Comparison of ENCODE assay signal across 8 cellular contexts in genomic region chr7:44880317-44881018, GRCh38. TPM values are rescaled to one million over a fixed set of nuclear protein-coding genes. Genes with fewer than 3 reads are reported as not detected.
DNase-seq lines count a peak whose midpoint lies in the region; ATAC-seq and TF ChIP-seq lines count a peak whose summit lies in the region.

No MANE protein-coding gene starts in this region.

- in situ Hi-C loops in GM23248 (cut with MboI) = no loop called here

- H3K9me2 ChIP-seq in GM23248 (ENCODE audit: insufficient read depth) = no peaks in the 10 kb centered on the region

- DNase-seq in AG04450 (ENCODE audit: low read depth, low spot score) (no peak), GM23248 (no peak), lower leg skin (ENCODE audit: low spot score in 2 of 2) (no peak), NCI-H2171 (lab: John Stamatoyannopoulos, UW) (no peak)
- DNase-seq in activated T-helper 2 cell treated with anti-CD3 and anti-CD28 coated beads, Interferon-gamma antibody, Interleukin-2, Interleukin-4, amounts not matched to agents 10 μg/mL and 5 μg/mL and 100 μg/mL, durations not matched to agents 14 hours and 24 hours and 36 hours (ENCODE audit: low spot score) = no peak

- H3K9ac ChIP-seq in GM23248 = peak overlapping the region; percentile 24
- peak overlapping the region; percentile 12 for H3K9ac ChIP-seq in muscle layer of colon (ENCODE audit: low read length)

- TF ChIP-seq CTCF in AG04450 (IDR thresholded peaks at IDR 0.05; ENCODE audit: low read depth, low read length) (no peak), lower leg skin (IDR thresholded peaks at IDR 0.05) (no peak)

- no peak for TF ChIP-seq POLR2A in lower leg skin (IDR thresholded peaks at IDR 0.05)

- H3K4me3 ChIP-seq in AG04450 (ENCODE audit: low read depth, low read length) (peak overlapping the region; percentile 79), GM23248 (peak overlapping the region; percentile 86), muscle layer of colon (ENCODE audit: low read depth in 1 of 2, low read length in 2 of 2) (peak overlapping the region in 1 of 2 donors; percentile 32), lower leg skin (ENCODE audit: low read depth, poor library complexity, severe bottlenecking) (no peak overlapping the region)

- H3K4me1 ChIP-seq in GM23248 (ENCODE audit: insufficient read depth) (peaks cover 38% of the 10 kb centered on the region), muscle layer of colon (ENCODE audit: insufficient read depth, low read length) (peaks cover 60% of the 10 kb centered on the region)

- H2AFZ ChIP-seq in GM23248 = no peak overlapping the region

- peak overlapping the region; percentile 87 for H3K4me2 ChIP-seq in GM23248 (ENCODE audit: unreplicated experiment)

- H3K79me2 ChIP-seq in GM23248 (ENCODE audit: insufficient read depth) = peaks cover 71% of the 10 kb centered on the region

- POLR2A ChIA-PET in AG04450 (lab: Yijun Ruan, JAX) = interaction anchor here (1.0 kb wide), 1 partner anchor 13 kb away, joined by 11 read pairs; no protein-coding TSS in a partner anchor

- peaks cover 11% of the 10 kb centered on the region; the same call in 1 of the 2 replicates for H4K20me1 ChIP-seq in GM23248 (ENCODE audit: insufficient read depth)

- ATAC-seq in HG02798 (IDR thresholded peaks at IDR 0.05; ENCODE audit: poor library complexity, unreplicated experiment) (no peak), GM21367 (IDR thresholded peaks at IDR 0.05; ENCODE audit: unreplicated experiment) (no peak)

- no peaks in the 10 kb centered on the region for H3K9me3 Mint-ChIP-seq in activated T-helper 2 cell treated with anti-CD3 and anti-CD28 coated beads, Interferon-gamma antibody, Interleukin-2, Interleukin-4, amounts not matched to agents 10 μg/mL and 5 μg/mL and 100 μg/mL, durations not matched to agents 14 hours and 24 hours and 36 hours

- H3K4me1 Mint-ChIP-seq in activated T-helper 2 cell treated with anti-CD3 and anti-CD28 coated beads, Interferon-gamma antibody, Interleukin-2, Interleukin-4, amounts not matched to agents 10 μg/mL and 5 μg/mL and 100 μg/mL, durations not matched to agents 14 hours and 24 hours and 36 hours (ENCODE audit: low read depth) = peaks cover 42% of the 10 kb centered on the region

- no peaks in the 10 kb centered on the region for H3K27me3 ChIP-seq in AG04450 (ENCODE audit: control insufficient read depth, insufficient read depth, low read length)
- no peaks in the 10 kb centered on the region for H3K27me3 ChIP-seq in GM23248 (replicated peaks; ENCODE audit: insufficient read depth)
- H3K27me3 ChIP-seq in muscle layer of colon (ENCODE audit: control insufficient read depth in 1 of 2, insufficient read depth in 2 of 2, low read length in 2 of 2) = no peaks in the 10 kb centered on the region

- H3K27ac ChIP-seq in AG04450 (ENCODE audit: low read depth, low read length) (no peak overlapping the region), GM23248 (peak overlapping the region; percentile 87; the same call in 1 of the 2 replicates), muscle layer of colon (ENCODE audit: low read depth, low read length) (no peak overlapping the region)

- H3F3A ChIP-seq in GM23248 (ENCODE audit: insufficient read depth) = peaks cover 70% of the 10 kb centered on the region

- H3K36me3 ChIP-seq in GM23248 (ENCODE audit: low read depth) (no peaks in the 10 kb centered on the region), muscle layer of colon (ENCODE audit: insufficient read depth, low read length) (peaks cover 17% of the 10 kb centered on the region)

- H3K4me3 Mint-ChIP-seq in activated T-helper 2 cell treated with anti-CD3 and anti-CD28 coated beads, Interferon-gamma antibody, Interleukin-2, Interleukin-4, amounts not matched to agents 10 μg/mL and 5 μg/mL and 100 μg/mL, durations not matched to agents 14 hours and 24 hours and 36 hours (ENCODE audit: low read depth) = peak overlapping the region; percentile 72

- CTCF ChIA-PET in AG04450 (lab: Charles Lee) = interaction anchor here (1.3 to 3.9 kb wide), 3 partner anchors 21 to 255 kb away, joined by 6 to 25 read pairs (median 15); no protein-coding TSS in a partner anchor

- intact Hi-C loops in activated T-helper 2 cell treated with anti-CD3 and anti-CD28 coated beads, Interferon-gamma antibody, Interleukin-2, Interleukin-4, amounts not matched to agents 10 μg/mL and 5 μg/mL and 100 μg/mL, durations not matched to agents 14 hours and 24 hours and 36 hours (cut with micrococcal nuclease) = no loop called here
- intact Hi-C loops in lower leg skin (cut with DNase I; ENCODE audit: low total_unique reads) = no loop called here

- WGBS in GM23248 (ENCODE audit: low coverage in 1 of 2, low lambda C conversion rate in 2 of 2, missing lambda C conversion rate in 2 of 2), 2 experiments = 78 to 79% methylated on average over 4 of the region's 4 CpGs
- WGBS in lower leg skin, 2 donors = 39 to 41% methylated on average over 4 of the region's 4 CpGs

- peaks cover 77% of the 10 kb centered on the region for H3K36me3 Mint-ChIP-seq in activated T-helper 2 cell treated with anti-CD3 and anti-CD28 coated beads, Interferon-gamma antibody, Interleukin-2, Interleukin-4, amounts not matched to agents 10 μg/mL and 5 μg/mL and 100 μg/mL, durations not matched to agents 14 hours and 24 hours and 36 hours (ENCODE audit: low read depth)

- no peaks in the 10 kb centered on the region for H3K27me3 Mint-ChIP-seq in activated T-helper 2 cell treated with anti-CD3 and anti-CD28 coated beads, Interferon-gamma antibody, Interleukin-2, Interleukin-4, amounts not matched to agents 10 μg/mL and 5 μg/mL and 100 μg/mL, durations not matched to agents 14 hours and 24 hours and 36 hours (ENCODE audit: low read depth)

- H3K9me3 ChIP-seq in AG04450 (ENCODE audit: control insufficient read depth, insufficient read depth, low read length) = no peaks in the 10 kb centered on the region; the same call in 1 of the 2 replicates
- no peaks in the 10 kb centered on the region for H3K9me3 ChIP-seq in GM23248 (ENCODE audit: low read depth)
- H3K9me3 ChIP-seq in muscle layer of colon (ENCODE audit: low read length) = no peaks in the 10 kb centered on the region

- H3K27ac Mint-ChIP-seq in activated T-helper 2 cell treated with anti-CD3 and anti-CD28 coated beads, Interferon-gamma antibody, Interleukin-2, Interleukin-4, amounts not matched to agents 10 μg/mL and 5 μg/mL and 100 μg/mL, durations not matched to agents 14 hours and 24 hours and 36 hours = peak overlapping the region; percentile 41

RNA-seq across cellular contexts. Expression of gene PURB, which starts 4.9 kb away (rescaled TPM):
- polyA plus RNA-seq in AG04450 (2011; rRNA removed) = 7.6 TPM in 2 replicates
- polyA minus RNA-seq in AG04450 (2011; rRNA and poly(A)+ RNA removed) = 6.1 and 9.0 TPM in 2 replicates
- total RNA-seq in GM23248 (2014; rRNA removed; shearing (Covaris generic)) = 17.0 and 17.3 TPM in 2 replicates
- polyA plus RNA-seq in GM23248 (2016; fragmentation: Nextera tagmentation; extraction: Ambion mirVana) = 1.4 and 1.6 TPM in 2 replicates
- 32.9 and 33.9 TPM in 2 replicates for total RNA-seq in activated T-helper 2 cell treated with anti-CD3 and anti-CD28 coated beads, Interferon-gamma antibody, Interleukin-2, Interleukin-4, amounts not matched to agents 10 μg/mL and 5 μg/mL and 100 μg/mL, durations not matched to agents 14 hours and 24 hours and 36 hours
- 10 to 100 TPM; 20.0 to 28.5 (median 26.8) TPM for total RNA-seq in lower leg skin

RNA-seq across cellular contexts. Expression of gene H2AZ2, which starts 32.6 kb away (rescaled TPM):
- polyA plus RNA-seq in AG04450 (2011; rRNA removed) (141 and 164 TPM in 2 replicates), GM23248 (2016; fragmentation: Nextera tagmentation; extraction: Ambion mirVana) (165 and 166 TPM in 2 replicates)
- polyA minus RNA-seq in AG04450 (2011; rRNA and poly(A)+ RNA removed) = 96.0 and 107 TPM in 2 replicates
- 138 and 179 TPM in 2 replicates for total RNA-seq in GM23248 (2014; rRNA removed; shearing (Covaris generic))
- total RNA-seq in activated T-helper 2 cell treated with anti-CD3 and anti-CD28 coated beads, Interferon-gamma antibody, Interleukin-2, Interleukin-4, amounts not matched to agents 10 μg/mL and 5 μg/mL and 100 μg/mL, durations not matched to agents 14 hours and 24 hours and 36 hours = 204 and 208 TPM in 2 replicates
- total RNA-seq in lower leg skin = 10 to 100 TPM; 62.8 to 83.8 (median 70.1) TPM
